Comparison of ENCODE assay signal across 14 cellular contexts in the genomic region with DNA sequence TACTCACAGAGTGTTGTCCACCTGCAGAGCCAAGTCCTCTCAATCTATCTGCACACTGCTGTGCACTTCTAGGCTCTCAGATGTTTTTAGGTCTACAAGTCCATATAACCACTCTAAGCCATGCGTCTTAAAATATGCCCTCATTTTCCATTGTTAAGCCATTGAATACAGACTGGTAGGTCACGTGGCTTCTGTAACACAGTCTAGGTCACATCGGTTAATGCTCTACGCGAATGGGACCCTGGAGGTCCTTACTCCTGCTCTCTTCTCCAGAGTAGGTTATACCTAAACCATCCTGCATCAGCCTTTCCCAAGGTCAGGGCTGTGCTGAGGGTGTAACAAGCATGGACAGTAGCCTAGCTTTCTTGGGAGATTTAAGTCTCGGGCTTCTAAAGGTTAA. TPM values are rescaled to one million over a fixed set of nuclear protein-coding genes. Genes with fewer than 3 reads are reported as not detected.
DNase-seq lines count a peak whose midpoint lies in the region; ATAC-seq and TF ChIP-seq lines count a peak whose summit lies in the region.
"Had no signal": no experiment of that assay in that cellular context is flagged by ENCODE, and none has a peak within 500 bp of the region (broad histone marks: within the 10 kb centered on the region; RNA-seq: fewer than 3 reads in every experiment).

No MANE protein-coding gene starts in this region.

- no peak for ATAC-seq in DND-41 (ENCODE audit: insufficient read depth, low read depth)
- ATAC-seq: foreskin keratinocyte had no signal

- peak overlapping the region; percentile 29 for H3K9ac ChIP-seq in DND-41 (ENCODE audit: low read depth, low read length)
- peak overlapping the region in 1 of 2 donors; percentile 57 for H3K9ac ChIP-seq in colonic mucosa (ENCODE audit: low read depth in 2 of 2, low read length in 2 of 2)
- H3K9ac ChIP-seq: GM23248, neural progenitor cell had no signal

- no peaks in the 10 kb centered on the region for H3K27me3 Mint-ChIP-seq in T-helper 1 cell treated with Interleukin-12 subunit alpha and Interleukin-12 subunit beta and Interleukin-4 antibody, amounts not matched to agents 30 μg/mL and 1 μg/mL, for 36 hours (ENCODE audit: low read depth)
- no peaks in the 10 kb centered on the region for H3K27me3 Mint-ChIP-seq in Calu3 (ENCODE audit: unreplicated experiment)
- peaks cover 1% of the 10 kb centered on the region for H3K27me3 Mint-ChIP-seq in endothelial cell (ENCODE audit: unreplicated experiment)

- intact Hi-C loops in colonic mucosa (cut with DNase I) (no loop called here), Calu3 (cut with micrococcal nuclease; ENCODE audit: unreplicated experiment) (no loop called here)

- H3K4me2 ChIP-seq in DND-41 (ENCODE audit: insufficient read depth, low read length) = peak overlapping the region; percentile 55
- H3K4me2 ChIP-seq: neural progenitor cell had no signal

- H3K9me3 Mint-ChIP-seq in T-helper 1 cell treated with Interleukin-12 subunit alpha and Interleukin-12 subunit beta and Interleukin-4 antibody, amounts not matched to agents 30 μg/mL and 1 μg/mL, for 36 hours = no peaks in the 10 kb centered on the region
- H3K9me3 Mint-ChIP-seq in Calu3 (ENCODE audit: low read depth, unreplicated experiment) (no peaks in the 10 kb centered on the region), endothelial cell (ENCODE audit: unreplicated experiment) (no peaks in the 10 kb centered on the region)
- H3K9me3 Mint-ChIP-seq: neural progenitor cell had no signal

- H4K20me1 ChIP-seq in DND-41 (ENCODE audit: insufficient read depth, low read length) = no peaks in the 10 kb centered on the region

- H3K4me3 ChIP-seq in DND-41 (ENCODE audit: low read depth in 1 of 2, low read length in 2 of 2) = peak overlapping the region in 1 of 2 experiments; percentile 28; a peak in 2 of 4 replicates
- peak overlapping the region; percentile 7 for H3K4me3 ChIP-seq in colonic mucosa
- H3K4me3 ChIP-seq: GM23248, neural progenitor cell had no signal

- H3K27ac ChIP-seq in DND-41 (ENCODE audit: low read length) (peak overlapping the region; percentile 70), colonic mucosa (peak overlapping the region; percentile 42)
- H3K27ac ChIP-seq: foreskin keratinocyte, GM23248, neural progenitor cell had no signal

- peak overlapping the region; percentile 84 for H3K4me3 Mint-ChIP-seq in T-helper 1 cell treated with Interleukin-12 subunit alpha and Interleukin-12 subunit beta and Interleukin-4 antibody, amounts not matched to agents 30 μg/mL and 1 μg/mL, for 36 hours
- no peak overlapping the region for H3K4me3 Mint-ChIP-seq in Calu3 (ENCODE audit: low read depth, unreplicated experiment)
- no peak overlapping the region for H3K4me3 Mint-ChIP-seq in endothelial cell (ENCODE audit: unreplicated experiment)
- H3K4me3 Mint-ChIP-seq: neural progenitor cell had no signal

- no peaks in the 10 kb centered on the region for H3K79me2 ChIP-seq in DND-41 (ENCODE audit: insufficient read depth, low read length)

- H3K9me3 ChIP-seq in DND-41 (ENCODE audit: insufficient read depth, low read length, severe bottlenecking) (no peaks in the 10 kb centered on the region), colonic mucosa (no peaks in the 10 kb centered on the region)

- no peaks in the 10 kb centered on the region for H3K27me3 ChIP-seq in DND-41 (ENCODE audit: insufficient read depth, low read length, poor library complexity)
- H3K27me3 ChIP-seq in colonic mucosa = no peaks in the 10 kb centered on the region

- peaks cover 26% of the 10 kb centered on the region for H3K4me1 ChIP-seq in DND-41 (ENCODE audit: insufficient read depth, low read length)
- H3K4me1 ChIP-seq in colonic mucosa = no peaks in the 10 kb centered on the region
- H3K4me1 ChIP-seq: foreskin keratinocyte, neural progenitor cell had no signal

- H3K27ac Mint-ChIP-seq in T-helper 1 cell treated with Interleukin-12 subunit alpha and Interleukin-12 subunit beta and Interleukin-4 antibody, amounts not matched to agents 30 μg/mL and 1 μg/mL, for 36 hours = peak overlapping the region; percentile 91
- H3K27ac Mint-ChIP-seq in Calu3 (ENCODE audit: unreplicated experiment) = no peak overlapping the region
- H3K27ac Mint-ChIP-seq in endothelial cell (ENCODE audit: unreplicated experiment) = no peak overlapping the region
- H3K27ac Mint-ChIP-seq: neural progenitor cell had no signal

- DNase-seq in DND-41 = no peak
- no peak for DNase-seq in colonic mucosa
- DNase-seq in stimulated activated CD8-positive, alpha-beta memory T cell treated with anti-CD3 and anti-CD28 coated beads, Interleukin-4, amount 100 ng/mL, for 48 hours = peak; percentile 59
- DNase-seq in NOMO-1 treated with DMSO at 0.1 percent for 48 hours (lab: John Stamatoyannopoulos, UW; ENCODE audit: unreplicated experiment) = no peak
- DNase-seq in Calu3 = no peak
- no peak for DNase-seq in LoVo (ENCODE audit: low spot score)
- no peak for DNase-seq in endothelial cell (ENCODE audit: low spot score)
- DNase-seq: foreskin keratinocyte, GM23248, islet precursor cell, NCI-H1436 treated with DMSO at 0.1 percent for 48 hours, NCI-H748 treated with DMSO at 0.1 percent for 48 hours had no signal

- CTCF ChIA-PET in Calu3 (lab: Charles Lee) = no interaction called here

- TF ChIP-seq CTCF in DND-41 (IDR thresholded peaks at IDR 0.05; ENCODE audit: borderline replicate concordance, extremely low read depth, low read length, poor library complexity, severe bottlenecking) (no peak), colonic mucosa (IDR thresholded peaks at IDR 0.05) (no peak), Calu3 (IDR thresholded peaks at IDR 0.05; ENCODE audit: unreplicated experiment) (no peak), endothelial cell (IDR thresholded peaks at IDR 0.05; ENCODE audit: unreplicated experiment) (no peak)

- peak overlapping the region; percentile 21 for H2AFZ ChIP-seq in DND-41 (ENCODE audit: low read depth, low read length)
- H2AFZ ChIP-seq: GM23248, neural progenitor cell had no signal

- peaks cover 73% of the 10 kb centered on the region for H3K4me1 Mint-ChIP-seq in T-helper 1 cell treated with Interleukin-12 subunit alpha and Interleukin-12 subunit beta and Interleukin-4 antibody, amounts not matched to agents 30 μg/mL and 1 μg/mL, for 36 hours (ENCODE audit: low read depth)
- peaks cover 9% of the 10 kb centered on the region for H3K4me1 Mint-ChIP-seq in Calu3 (ENCODE audit: low read depth, unreplicated experiment)
- H3K4me1 Mint-ChIP-seq in endothelial cell (ENCODE audit: unreplicated experiment) = no peaks in the 10 kb centered on the region
- H3K4me1 Mint-ChIP-seq: neural progenitor cell had no signal

- H3K36me3 Mint-ChIP-seq in T-helper 1 cell treated with Interleukin-12 subunit alpha and Interleukin-12 subunit beta and Interleukin-4 antibody, amounts not matched to agents 30 μg/mL and 1 μg/mL, for 36 hours (ENCODE audit: low read depth) = peaks cover 39% of the 10 kb centered on the region
- peaks cover 4% of the 10 kb centered on the region for H3K36me3 Mint-ChIP-seq in Calu3 (ENCODE audit: insufficient read depth, unreplicated experiment)
- no peaks in the 10 kb centered on the region for H3K36me3 Mint-ChIP-seq in endothelial cell (ENCODE audit: low read depth, unreplicated experiment)
- H3K36me3 Mint-ChIP-seq: neural progenitor cell had no signal

- H3K36me3 ChIP-seq in DND-41 (ENCODE audit: insufficient read depth, low read length) (no peaks in the 10 kb centered on the region), colonic mucosa (no peaks in the 10 kb centered on the region)
- H3K36me3 ChIP-seq: neural progenitor cell had no signal

- no TSS peak for BruUV-seq in Calu3 (replicated peaks; lab: Mats Ljungman, UMichigan)

RNA-seq across cellular contexts. Expression of gene JAML, which starts 0.8 kb away (rescaled TPM):
- total RNA-seq in colonic mucosa = 10 to 100 TPM in 1 of 2 donors, 1 to 10 TPM in 1; 3.3 to 12.0 TPM
- total RNA-seq in Calu3 (2022) = 0.07 TPM in 1 of 2 replicates, not detected in the other
- total RNA-seq in endothelial cell (ENCODE audit: unreplicated experiment) = 0.31 TPM
- total RNA-seq: foreskin keratinocyte, GM23248 had no signal

RNA-seq across cellular contexts. Expression of gene MPZL3, which starts 28.2 kb away (rescaled TPM):
- total RNA-seq in colonic mucosa (10 to 100 TPM; 10.9 to 27.8 TPM), Calu3 (2022) (5.9 and 6.9 TPM in 2 replicates), endothelial cell (ENCODE audit: unreplicated experiment) (10.7 TPM)

RNA-seq across cellular contexts. Expression of gene MPZL2, which starts 40.1 kb away (rescaled TPM):
- total RNA-seq in colonic mucosa (100 to 1,000 TPM in 1 of 2 donors, 10 to 100 TPM in 1; 58.8 to 114 TPM), Calu3 (2022) (69.6 and 81.7 TPM in 2 replicates), endothelial cell (ENCODE audit: unreplicated experiment) (1.0 TPM)
- total RNA-seq: GM23248 had no signal

RNA-seq across cellular contexts. Expression of gene SCN2B, which starts 47.6 kb away (rescaled TPM):
- under 1 TPM; 0.12 to 0.45 TPM for total RNA-seq in colonic mucosa
- total RNA-seq in Calu3 (2022) = not detected in 2 replicates
- total RNA-seq in endothelial cell (ENCODE audit: unreplicated experiment) = not detected
- total RNA-seq: GM23248 had no signal

Comparison
In these comparisons a context has a peak if more than half of its experiments do, and no peak if none do; other contexts are left out.
1. RNA of gene MPZL2, which starts 40.1 kb away (total RNA-seq): 58.8 to 114 TPM in colonic mucosa and 69.6 to 81.7 TPM in Calu3; 1.0 TPM in endothelial cell (single experiment); every median in the first group is over 10 times any median in the second.